Comparison of ENCODE assay signal across 2 cellular contexts in genomic region chr2:239558661-239559060, GRCh38.
TF ChIP-seq lines count a peak whose summit lies in the region.

No MANE protein-coding gene starts in this region.

TF ChIP-seq in HEK293, 187 proteins besides CTCF, POLR2A, EP300 and RAD21 (continued from another document):
- no peak for TF ChIP-seq ZNF18 (tag by site-specific recombination; IDR thresholded peaks at IDR 0.05)
- TF ChIP-seq ZNF645 (tag by site-specific recombination; IDR thresholded peaks at IDR 0.05): no peak
- TF ChIP-seq ZNF560 (tag by site-specific recombination; IDR thresholded peaks at IDR 0.05; ENCODE audit: borderline replicate concordance): no peak
- no peak for TF ChIP-seq ZNF280C (tag by site-specific recombination; IDR thresholded peaks at IDR 0.05)

TF ChIP-seq in GM23338, 12 proteins besides CTCF, POLR2A, EP300 and RAD21:
- no peak for TF ChIP-seq REST (IDR thresholded peaks at IDR 0.05; ENCODE audit: unreplicated experiment)
- TF ChIP-seq ETS1 (IDR thresholded peaks at IDR 0.05): no peak
